In genomic region chr11:3964056-3964455, GRCh38 we compare ENCODE assay signal across 14 cellular contexts.
"Had no signal": no experiment of that assay in that cellular context is flagged by ENCODE, and none has a peak within 500 bp of the region (broad histone marks: within the 10 kb centered on the region; RNA-seq: fewer than 3 reads in every experiment).

No MANE protein-coding gene starts in this region.

- H3K27me3 ChIP-seq: tibial artery, uterus had no signal

- H3K27me3 Mint-ChIP-seq: activated B cell treated with CpG ODN at 0.5 μM for 24 hours; activated CD4-positive, alpha-beta T cell treated with anti-CD3 and anti-CD28 coated beads, Interleukin-2, amount 10 ng/mL, durations not matched to agents 7 days and 5 days; activated naive CD8-positive, alpha-beta T cell treated with anti-CD3 and anti-CD28 coated beads, Interleukin-2, amount 10 ng/mL, durations not matched to agents 7 days and 5 days had no signal

- H3K4me1 Mint-ChIP-seq: neural crest cell had no signal

- H3K9me3 ChIP-seq: tibial artery, uterus had no signal

- H3K4me1 ChIP-seq: uterus had no signal

- DNase-seq: activated B cell treated with CpG ODN at 0.5 μM for 24 hours; activated CD4-positive, alpha-beta T cell treated with anti-CD3 and anti-CD28 coated beads, Interleukin-2, amount 10 ng/mL, durations not matched to agents 7 days and 5 days; activated CD8-positive, alpha-beta memory T cell treated with anti-CD3 and anti-CD28 coated beads, Interleukin-2, amount 50 U/mL, for 48 hours; activated naive CD4-positive, alpha-beta T cell; activated naive CD8-positive, alpha-beta T cell treated with anti-CD3 and anti-CD28 coated beads, Interleukin-2, amount 10 ng/mL, durations not matched to agents 7 days and 5 days; cerebellar nuclear complex; hippocampal formation; stimulated activated CD4-positive, alpha-beta T cell treated with anti-CD3 and anti-CD28 coated beads, Interleukin-12 subunit alpha, Interleukin-12 subunit beta, amount 100 ng/mL, for 4 hours; SW 1271; tibial artery; uterus had no signal

- H3K9me3 Mint-ChIP-seq: activated B cell treated with CpG ODN at 0.5 μM for 24 hours; activated naive CD8-positive, alpha-beta T cell treated with anti-CD3 and anti-CD28 coated beads, Interleukin-2, amount 10 ng/mL, durations not matched to agents 7 days and 5 days; stimulated activated effector memory CD8-positive, alpha-beta T cell treated with anti-CD3 and anti-CD28 coated beads, Interleukin-12 subunit alpha, Interleukin-12 subunit beta, amount 100 ng/mL, for 72 hours; T-helper 2 cell treated with Interferon-gamma antibody and Interleukin-4, amounts not matched to agents 5 μg/mL and 100 μg/mL, for 36 hours had no signal

- H3K27ac Mint-ChIP-seq: activated B cell treated with CpG ODN at 0.5 μM for 24 hours; activated CD4-positive, alpha-beta T cell treated with anti-CD3 and anti-CD28 coated beads, Interleukin-2, amount 10 ng/mL, durations not matched to agents 7 days and 5 days; activated naive CD8-positive, alpha-beta T cell treated with anti-CD3 and anti-CD28 coated beads, Interleukin-2, amount 10 ng/mL, durations not matched to agents 7 days and 5 days; stimulated activated effector memory CD8-positive, alpha-beta T cell treated with anti-CD3 and anti-CD28 coated beads, Interleukin-12 subunit alpha, Interleukin-12 subunit beta, amount 100 ng/mL, for 72 hours; T-helper 2 cell treated with Interferon-gamma antibody and Interleukin-4, amounts not matched to agents 5 μg/mL and 100 μg/mL, for 36 hours had no signal

- H3K4me3 Mint-ChIP-seq: activated B cell treated with CpG ODN at 0.5 μM for 24 hours; activated CD4-positive, alpha-beta T cell treated with anti-CD3 and anti-CD28 coated beads, Interleukin-2, amount 10 ng/mL, durations not matched to agents 7 days and 5 days; activated naive CD8-positive, alpha-beta T cell treated with anti-CD3 and anti-CD28 coated beads, Interleukin-2, amount 10 ng/mL, durations not matched to agents 7 days and 5 days; neural crest cell; stimulated activated effector memory CD8-positive, alpha-beta T cell treated with anti-CD3 and anti-CD28 coated beads, Interleukin-12 subunit alpha, Interleukin-12 subunit beta, amount 100 ng/mL, for 72 hours; T-helper 2 cell treated with Interferon-gamma antibody and Interleukin-4, amounts not matched to agents 5 μg/mL and 100 μg/mL, for 36 hours had no signal

- H3K36me3 ChIP-seq: uterus had no signal

- ATAC-seq: stimulated activated effector memory CD8-positive, alpha-beta T cell treated with anti-CD3 and anti-CD28 coated beads, Interleukin-12 subunit alpha, Interleukin-12 subunit beta, amount 100 ng/mL, for 72 hours had no signal

- H3K27ac ChIP-seq: tibial artery, uterus had no signal

- H3K4me3 ChIP-seq: tibial artery, uterus had no signal
